1 cellular context compared by ENCODE assay signal in the genomic region with DNA sequence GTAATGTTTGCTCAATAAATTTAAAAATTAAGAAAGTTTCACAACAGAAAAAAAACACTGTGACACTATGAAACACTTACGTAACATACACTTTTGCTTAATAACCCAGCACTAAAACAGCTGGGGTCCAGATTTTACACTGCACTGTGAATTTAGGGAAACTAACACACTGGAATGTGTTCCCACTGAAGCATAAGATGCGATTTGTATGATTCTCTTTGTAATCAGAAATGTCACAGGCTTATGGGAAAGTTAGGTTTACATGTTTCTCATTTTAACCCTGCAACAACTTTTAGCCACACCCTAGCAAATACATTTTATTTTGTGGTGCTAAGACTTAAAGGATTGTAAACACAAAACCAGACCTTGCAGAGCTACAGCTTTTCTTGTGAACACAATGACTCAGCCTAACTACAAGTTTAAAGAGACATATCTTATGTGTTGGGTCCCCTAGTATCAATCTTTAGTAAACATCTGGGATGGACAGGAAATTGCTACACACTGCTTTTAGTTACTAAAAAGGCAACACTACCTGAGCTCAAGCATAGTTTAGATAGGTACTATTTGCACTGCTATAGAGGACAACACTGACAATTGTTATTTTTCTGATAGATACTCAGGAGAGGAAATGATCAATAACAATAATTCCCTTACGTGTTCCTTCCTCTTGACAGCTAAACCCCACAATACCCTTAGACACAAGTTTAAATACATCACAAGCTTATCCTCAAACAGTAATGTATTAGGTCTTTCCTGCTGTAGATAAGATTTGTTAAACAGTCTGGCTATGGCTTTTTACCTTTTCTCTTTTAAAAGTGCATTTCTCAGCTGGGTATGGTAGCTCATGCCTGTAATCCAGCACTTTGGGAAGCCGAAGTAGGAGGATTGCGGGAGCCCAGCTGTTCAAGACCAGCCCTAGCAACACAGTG.
TF ChIP-seq lines count a peak whose summit lies in the region.

No MANE protein-coding gene starts in this region.

TF ChIP-seq in HepG2, 621 proteins besides CTCF, POLR2A, EP300 and RAD21 (continued from another document and continues in another):
- TF ChIP-seq FOXK1 (CRISPR knock-in tag; IDR thresholded peaks at IDR 0.05; ENCODE audit: borderline replicate concordance, low read depth), result peak; percentile 94; the same call in 1 of the 2 replicates
- TF ChIP-seq, protein P1, sequence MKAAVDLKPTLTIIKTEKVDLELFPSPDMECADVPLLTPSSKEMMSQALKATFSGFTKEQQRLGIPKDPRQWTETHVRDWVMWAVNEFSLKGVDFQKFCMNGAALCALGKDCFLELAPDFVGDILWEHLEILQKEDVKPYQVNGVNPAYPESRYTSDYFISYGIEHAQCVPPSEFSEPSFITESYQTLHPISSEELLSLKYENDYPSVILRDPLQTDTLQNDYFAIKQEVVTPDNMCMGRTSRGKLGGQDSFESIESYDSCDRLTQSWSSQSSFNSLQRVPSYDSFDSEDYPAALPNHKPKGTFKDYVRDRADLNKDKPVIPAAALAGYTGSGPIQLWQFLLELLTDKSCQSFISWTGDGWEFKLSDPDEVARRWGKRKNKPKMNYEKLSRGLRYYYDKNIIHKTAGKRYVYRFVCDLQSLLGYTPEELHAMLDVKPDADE (CRISPR knock-in tag; IDR thresholded peaks at IDR 0.05), result no peak
- no peak for TF ChIP-seq ZNF460 (CRISPR knock-in tag; IDR thresholded peaks at IDR 0.05; ENCODE audit: borderline replicate concordance)
- peak; percentile 36 for TF ChIP-seq HNF4A (CRISPR knock-in tag; IDR thresholded peaks at IDR 0.05)
- no peak for TF ChIP-seq AGO2 (optimal IDR thresholded peaks at IDR 0.05; ENCODE audit: low read depth, low read length)
- TF ChIP-seq NCOA1 (CRISPR knock-in tag; IDR thresholded peaks at IDR 0.05), result 0 out of 2 replicates have a peak, but pooled peaks have one; percentile 25
- no peak for TF ChIP-seq ZIK1 (CRISPR knock-in tag; IDR thresholded peaks at IDR 0.05; ENCODE audit: borderline replicate concordance, low read depth)
- TF ChIP-seq BHLHE40 (IDR thresholded peaks at IDR 0.05; ENCODE audit: low read length), result no peak
- TF ChIP-seq ZBTB3 (CRISPR knock-in tag; IDR thresholded peaks at IDR 0.05; ENCODE audit: borderline replicate concordance, low read depth), result peak; percentile 43; the same call in 1 of the 2 replicates
- TF ChIP-seq PAF1 (CRISPR knock-in tag; IDR thresholded peaks at IDR 0.05), result no peak
- peak; percentile 98 for TF ChIP-seq JUNB (CRISPR knock-in tag; IDR thresholded peaks at IDR 0.05; ENCODE audit: borderline replicate concordance)
- TF ChIP-seq, protein P2, sequence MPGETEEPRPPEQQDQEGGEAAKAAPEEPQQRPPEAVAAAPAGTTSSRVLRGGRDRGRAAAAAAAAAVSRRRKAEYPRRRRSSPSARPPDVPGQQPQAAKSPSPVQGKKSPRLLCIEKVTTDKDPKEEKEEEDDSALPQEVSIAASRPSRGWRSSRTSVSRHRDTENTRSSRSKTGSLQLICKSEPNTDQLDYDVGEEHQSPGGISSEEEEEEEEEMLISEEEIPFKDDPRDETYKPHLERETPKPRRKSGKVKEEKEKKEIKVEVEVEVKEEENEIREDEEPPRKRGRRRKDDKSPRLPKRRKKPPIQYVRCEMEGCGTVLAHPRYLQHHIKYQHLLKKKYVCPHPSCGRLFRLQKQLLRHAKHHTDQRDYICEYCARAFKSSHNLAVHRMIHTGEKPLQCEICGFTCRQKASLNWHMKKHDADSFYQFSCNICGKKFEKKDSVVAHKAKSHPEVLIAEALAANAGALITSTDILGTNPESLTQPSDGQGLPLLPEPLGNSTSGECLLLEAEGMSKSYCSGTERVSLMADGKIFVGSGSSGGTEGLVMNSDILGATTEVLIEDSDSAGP (CRISPR knock-in tag; IDR thresholded peaks at IDR 0.05; ENCODE audit: borderline replicate concordance), result no peak; the same call in 1 of the 2 replicates
- TF ChIP-seq, protein P3, sequence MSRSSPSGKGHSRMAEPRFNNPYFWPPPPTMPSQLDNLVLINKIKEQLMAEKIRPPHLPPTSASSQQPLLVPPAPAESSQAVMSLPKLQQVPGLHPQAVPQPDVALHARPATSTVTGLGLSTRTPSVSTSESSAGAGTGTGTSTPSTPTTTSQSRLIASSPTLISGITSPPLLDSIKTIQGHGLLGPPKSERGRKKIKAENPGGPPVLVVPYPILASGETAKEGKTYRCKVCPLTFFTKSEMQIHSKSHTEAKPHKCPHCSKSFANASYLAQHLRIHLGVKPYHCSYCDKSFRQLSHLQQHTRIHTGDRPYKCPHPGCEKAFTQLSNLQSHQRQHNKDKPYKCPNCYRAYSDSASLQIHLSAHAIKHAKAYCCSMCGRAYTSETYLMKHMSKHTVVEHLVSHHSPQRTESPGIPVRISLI (CRISPR knock-in tag; IDR thresholded peaks at IDR 0.05; ENCODE audit: borderline replicate concordance), result peak; percentile 10; the same call in 1 of the 2 replicates
- TF ChIP-seq, protein P4, sequence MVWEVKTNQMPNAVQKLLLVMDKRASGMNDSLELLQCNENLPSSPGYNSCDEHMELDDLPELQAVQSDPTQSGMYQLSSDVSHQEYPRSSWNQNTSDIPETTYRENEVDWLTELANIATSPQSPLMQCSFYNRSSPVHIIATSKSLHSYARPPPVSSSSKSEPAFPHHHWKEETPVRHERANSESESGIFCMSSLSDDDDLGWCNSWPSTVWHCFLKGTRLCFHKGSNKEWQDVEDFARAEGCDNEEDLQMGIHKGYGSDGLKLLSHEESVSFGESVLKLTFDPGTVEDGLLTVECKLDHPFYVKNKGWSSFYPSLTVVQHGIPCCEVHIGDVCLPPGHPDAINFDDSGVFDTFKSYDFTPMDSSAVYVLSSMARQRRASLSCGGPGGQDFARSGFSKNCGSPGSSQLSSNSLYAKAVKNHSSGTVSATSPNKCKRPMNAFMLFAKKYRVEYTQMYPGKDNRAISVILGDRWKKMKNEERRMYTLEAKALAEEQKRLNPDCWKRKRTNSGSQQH (CRISPR knock-in tag; IDR thresholded peaks at IDR 0.05; ENCODE audit: low read depth), result 0 out of 2 replicates have a peak, but pooled peaks have one; percentile 61
- TF ChIP-seq MBNL3 (CRISPR knock-in tag; conservative IDR thresholded peaks at IDR 0.05), result no peak
- peak; percentile 98 for TF ChIP-seq ETV5 (CRISPR knock-in tag; IDR thresholded peaks at IDR 0.05; ENCODE audit: borderline replicate concordance)
- TF ChIP-seq MXI1 (IDR thresholded peaks at IDR 0.05; ENCODE audit: borderline replicate concordance, low read depth, low read length), result peak; percentile 25; the same call in 1 of the 3 replicates
- no peak for TF ChIP-seq TRAFD1 (CRISPR knock-in tag; IDR thresholded peaks at IDR 0.05; ENCODE audit: borderline replicate concordance)
- TF ChIP-seq ZEB1 (IDR thresholded peaks at IDR 0.05; ENCODE audit: insufficient replicate concordance, low read depth), result peak; percentile 77
- peak; percentile 97 for TF ChIP-seq ZNF878 (CRISPR knock-in tag; IDR thresholded peaks at IDR 0.05)
- no peak for TF ChIP-seq ZNF780A (CRISPR knock-in tag; IDR thresholded peaks at IDR 0.05)
- no peak; the same call in 1 of the 2 replicates for TF ChIP-seq ZNF136 (CRISPR knock-in tag; IDR thresholded peaks at IDR 0.05; ENCODE audit: low read depth)
- TF ChIP-seq ZNF777 (CRISPR knock-in tag; IDR thresholded peaks at IDR 0.05), result no peak
- no peak for TF ChIP-seq MTF2 (CRISPR knock-in tag; IDR thresholded peaks at IDR 0.05; ENCODE audit: borderline replicate concordance)
- TF ChIP-seq, protein P5, sequence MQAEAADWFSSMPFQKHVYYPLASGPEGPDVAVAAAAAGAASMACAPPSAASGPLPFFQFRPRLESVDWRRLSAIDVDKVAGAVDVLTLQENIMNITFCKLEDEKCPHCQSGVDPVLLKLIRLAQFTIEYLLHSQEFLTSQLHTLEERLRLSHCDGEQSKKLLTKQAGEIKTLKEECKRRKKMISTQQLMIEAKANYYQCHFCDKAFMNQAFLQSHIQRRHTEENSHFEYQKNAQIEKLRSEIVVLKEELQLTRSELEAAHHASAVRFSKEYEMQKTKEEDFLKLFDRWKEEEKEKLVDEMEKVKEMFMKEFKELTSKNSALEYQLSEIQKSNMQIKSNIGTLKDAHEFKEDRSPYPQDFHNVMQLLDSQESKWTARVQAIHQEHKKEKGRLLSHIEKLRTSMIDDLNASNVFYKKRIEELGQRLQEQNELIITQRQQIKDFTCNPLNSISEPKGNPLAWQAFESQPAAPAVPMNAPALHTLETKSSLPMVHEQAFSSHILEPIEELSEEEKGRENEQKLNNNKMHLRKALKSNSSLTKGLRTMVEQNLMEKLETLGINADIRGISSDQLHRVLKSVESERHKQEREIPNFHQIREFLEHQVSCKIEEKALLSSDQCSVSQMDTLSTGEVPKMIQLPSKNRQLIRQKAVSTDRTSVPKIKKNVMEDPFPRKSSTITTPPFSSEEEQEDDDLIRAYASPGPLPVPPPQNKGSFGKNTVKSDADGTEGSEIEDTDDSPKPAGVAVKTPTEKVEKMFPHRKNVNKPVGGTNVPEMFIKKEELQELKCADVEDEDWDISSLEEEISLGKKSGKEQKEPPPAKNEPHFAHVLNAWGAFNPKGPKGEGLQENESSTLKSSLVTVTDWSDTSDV (CRISPR knock-in tag; IDR thresholded peaks at IDR 0.05), result no peak
- TF ChIP-seq ZNF672 (CRISPR knock-in tag; IDR thresholded peaks at IDR 0.05), result no peak
- TF ChIP-seq KDM3A (CRISPR knock-in tag; IDR thresholded peaks at IDR 0.05; ENCODE audit: low read depth), result no peak
- TF ChIP-seq, protein P6, sequence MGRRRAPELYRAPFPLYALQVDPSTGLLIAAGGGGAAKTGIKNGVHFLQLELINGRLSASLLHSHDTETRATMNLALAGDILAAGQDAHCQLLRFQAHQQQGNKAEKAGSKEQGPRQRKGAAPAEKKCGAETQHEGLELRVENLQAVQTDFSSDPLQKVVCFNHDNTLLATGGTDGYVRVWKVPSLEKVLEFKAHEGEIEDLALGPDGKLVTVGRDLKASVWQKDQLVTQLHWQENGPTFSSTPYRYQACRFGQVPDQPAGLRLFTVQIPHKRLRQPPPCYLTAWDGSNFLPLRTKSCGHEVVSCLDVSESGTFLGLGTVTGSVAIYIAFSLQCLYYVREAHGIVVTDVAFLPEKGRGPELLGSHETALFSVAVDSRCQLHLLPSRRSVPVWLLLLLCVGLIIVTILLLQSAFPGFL (CRISPR knock-in tag; IDR thresholded peaks at IDR 0.05), result no peak
- peak; percentile 98 for TF ChIP-seq NFIC (IDR thresholded peaks at IDR 0.05; ENCODE audit: low read length)
- TF ChIP-seq ZNF256 (CRISPR knock-in tag; conservative IDR thresholded peaks at IDR 0.05), result no peak
- TF ChIP-seq ISL2 (CRISPR knock-in tag; IDR thresholded peaks at IDR 0.05), result peak; percentile 99
- no peak for TF ChIP-seq ZNF274 (CRISPR knock-in tag; IDR thresholded peaks at IDR 0.05)
- TF ChIP-seq, protein P7, sequence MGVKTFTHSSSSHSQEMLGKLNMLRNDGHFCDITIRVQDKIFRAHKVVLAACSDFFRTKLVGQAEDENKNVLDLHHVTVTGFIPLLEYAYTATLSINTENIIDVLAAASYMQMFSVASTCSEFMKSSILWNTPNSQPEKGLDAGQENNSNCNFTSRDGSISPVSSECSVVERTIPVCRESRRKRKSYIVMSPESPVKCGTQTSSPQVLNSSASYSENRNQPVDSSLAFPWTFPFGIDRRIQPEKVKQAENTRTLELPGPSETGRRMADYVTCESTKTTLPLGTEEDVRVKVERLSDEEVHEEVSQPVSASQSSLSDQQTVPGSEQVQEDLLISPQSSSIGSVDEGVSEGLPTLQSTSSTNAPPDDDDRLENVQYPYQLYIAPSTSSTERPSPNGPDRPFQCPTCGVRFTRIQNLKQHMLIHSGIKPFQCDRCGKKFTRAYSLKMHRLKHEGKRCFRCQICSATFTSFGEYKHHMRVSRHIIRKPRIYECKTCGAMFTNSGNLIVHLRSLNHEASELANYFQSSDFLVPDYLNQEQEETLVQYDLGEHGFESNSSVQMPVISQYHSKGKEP (CRISPR knock-in tag; IDR thresholded peaks at IDR 0.05), result no peak
- TF ChIP-seq NFYB (CRISPR knock-in tag; IDR thresholded peaks at IDR 0.05), result no peak
- peak; percentile 90 for TF ChIP-seq ONECUT2 (CRISPR knock-in tag; IDR thresholded peaks at IDR 0.05)
- no peak for TF ChIP-seq ZNF142 (CRISPR knock-in tag; IDR thresholded peaks at IDR 0.05)
- no peak for TF ChIP-seq ZFYVE20 (CRISPR knock-in tag; IDR thresholded peaks at IDR 0.05; ENCODE audit: borderline replicate concordance, low read depth)
